1 cellular context compared by ENCODE assay signal in genomic region chr22:46159777-46160176, GRCh38.
A peak's percentile ranks its signal among the peaks of the same experiment; 100 is the strongest.
TF ChIP-seq lines count a peak whose summit lies in the region.

No MANE protein-coding gene starts in this region.

TF ChIP-seq in HepG2, 621 proteins besides CTCF, POLR2A, EP300 and RAD21 (continued from another document):
- TF ChIP-seq ZNF362 (CRISPR knock-in tag; IDR thresholded peaks at IDR 0.05; ENCODE audit: borderline replicate concordance): no peak
- TF ChIP-seq ZSCAN25 (CRISPR knock-in tag; IDR thresholded peaks at IDR 0.05): 0 out of 2 replicates have a peak, but pooled peaks have one; percentile 4
- TF ChIP-seq FOXC1 (CRISPR knock-in tag; IDR thresholded peaks at IDR 0.05; ENCODE audit: borderline replicate concordance): no peak
- peak; percentile 51 for TF ChIP-seq ZBTB38 (CRISPR knock-in tag; IDR thresholded peaks at IDR 0.05)
TF ChIP-seq in HepG2: peak in this region for 2.
